Comparison of ENCODE assay signal across 8 cellular contexts in the genomic region with DNA sequence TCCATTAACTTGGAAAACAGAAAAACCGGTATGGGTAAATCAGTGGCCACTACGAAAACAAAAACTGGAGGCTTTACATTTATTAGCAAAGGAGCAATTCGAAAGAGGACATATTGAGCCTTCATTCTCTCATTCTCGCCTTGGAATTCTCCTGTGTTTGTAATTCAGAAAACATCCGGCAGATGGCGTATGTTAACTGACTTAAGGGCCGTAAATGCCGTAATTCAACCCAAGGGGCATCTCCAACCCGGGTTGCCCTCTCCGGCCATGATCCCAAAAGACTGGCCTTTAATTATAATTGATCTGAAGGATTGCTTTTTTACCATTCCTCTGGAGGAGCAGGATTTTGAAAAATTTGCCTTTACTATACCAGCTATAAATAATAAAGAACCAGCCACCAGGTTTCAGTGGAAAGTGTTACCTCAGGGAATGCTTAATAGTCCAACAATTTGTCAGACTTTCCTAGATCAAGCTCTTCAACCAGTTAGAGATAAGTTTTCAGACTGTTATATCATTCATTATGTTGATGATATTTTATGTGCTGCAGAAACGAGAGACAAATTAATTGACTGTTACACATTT.
A peak's percentile ranks its signal among the peaks of the same experiment; 100 is the strongest.
DNase-seq lines count a peak whose midpoint lies in the region; ATAC-seq and TF ChIP-seq lines count a peak whose summit lies in the region.
"Not testable (repeated sequence)": the region's sequence is repeated elsewhere in the genome, so short reads cannot be mapped to it uniquely, and the experiment has no call there.

No MANE protein-coding gene starts in this region.

- ATAC-seq in right lobe of liver: peak in 1 of 4 donors; percentile 35

- H3K4me1 ChIP-seq in endodermal cell (ENCODE audit: control insufficient read depth, insufficient read depth, low read length): peaks cover 15% of the 10 kb centered on the region
- not testable (repeated sequence) for H3K4me1 ChIP-seq in right lobe of liver

- H3K4me3 ChIP-seq in endodermal cell (ENCODE audit: low read length); right lobe of liver: not testable (repeated sequence)

- TF ChIP-seq CTCF in GM13976 (IDR thresholded peaks at IDR 0.05; ENCODE audit: borderline replicate concordance, control extremely low read depth, extremely low read depth, insufficient read depth, missing control alignments) (peak; percentile 62), endodermal cell (conservative IDR thresholded peaks at IDR 0.05) (peak; percentile 83), right lobe of liver (IDR thresholded peaks at IDR 0.05) (peak; percentile 69 to 79 (median 74))

- TF ChIP-seq POLR2A in right lobe of liver (IDR thresholded peaks at IDR 0.05): not testable (repeated sequence)

- intact Hi-C loops in right lobe of liver (cut with DNase I): loop anchor here in 1 of 2 donors (5.0 kb wide), 1 partner anchor 331 kb away; no protein-coding TSS in a partner anchor

- not testable (repeated sequence) for H3K27me3 ChIP-seq in endodermal cell (ENCODE audit: control insufficient read depth, insufficient read depth, low read length, poor library complexity, severe bottlenecking); right lobe of liver

- DNase-seq in AML-193 (lab: John Stamatoyannopoulos, UW) (peak; percentile 68 to 69), GM13976 (ENCODE audit: low spot score) (peak; percentile 34), NCI-H1417 treated with DMSO at 0.1 percent for 48 hours (lab: John Stamatoyannopoulos, UW) (peak; percentile 10), RKO (ENCODE audit: low spot score) (peak; percentile 85), endodermal cell (peak; percentile 80)
- DNase-seq in activated CD8-positive, alpha-beta memory T cell treated with anti-CD3 and anti-CD28 coated beads, Interleukin-2, amount 50 U/mL, for 1 hour (ENCODE audit: extremely low read depth): peak; percentile 13
- not testable (repeated sequence) for DNase-seq in right lobe of liver
- DNase-seq in stimulated activated CD4-positive, alpha-beta T cell treated with anti-CD3 and anti-CD28 coated beads, Interleukin-12 subunit alpha, Interleukin-12 subunit beta, amount 100 ng/mL, for 4 hours: peak; percentile 13

- peaks cover 83% of the 10 kb centered on the region for H3K4me1 Mint-ChIP-seq in endodermal cell

- not testable (repeated sequence) for H3K36me3 ChIP-seq in endodermal cell (ENCODE audit: control insufficient read depth, insufficient read depth, low read length); right lobe of liver

- not testable (repeated sequence) for H3K9me3 ChIP-seq in endodermal cell (ENCODE audit: control insufficient read depth, low read length); right lobe of liver

- not testable (repeated sequence) for H3K4me3 Mint-ChIP-seq in endodermal cell

- not testable (repeated sequence) for H3K27ac Mint-ChIP-seq in endodermal cell

- not testable (repeated sequence) for H3K27ac ChIP-seq in endodermal cell (ENCODE audit: low read depth, low read length); right lobe of liver

- not testable (repeated sequence) for H3K27me3 Mint-ChIP-seq in endodermal cell (ENCODE audit: insufficient read depth)

- in situ Hi-C loops in GM13976 (cut with MboI; ENCODE audit: low sequenced_read_pairs, unreplicated experiment): not testable (repeated sequence)

- H3K9ac ChIP-seq in endodermal cell (ENCODE audit: extremely low read depth, low read length, poor library complexity, severe bottlenecking): not testable (repeated sequence)

- H3K36me3 Mint-ChIP-seq in endodermal cell (ENCODE audit: low read depth): not testable (repeated sequence)

- H3K9me3 Mint-ChIP-seq in endodermal cell: not testable (repeated sequence)

- WGBS in endodermal cell (ENCODE audit: insufficient coverage in 1 of 2, insufficient read length in 1 of 2), 2 experiments: 6 to 16% methylated on average over 8 to 11 of the region's 11 CpGs
- WGBS in right lobe of liver (ENCODE audit: insufficient coverage, low coverage, low lambda C conversion rate, missing lambda C conversion rate): under 1% methylated on average over 11 of the region's 11 CpGs
